8 cellular contexts compared by ENCODE assay signal in genomic region chr18:63936156-63936931, GRCh38. TPM values are rescaled to one million over a fixed set of nuclear protein-coding genes. Genes with fewer than 3 reads are reported as not detected.
DNase-seq lines count a peak whose midpoint lies in the region; ATAC-seq and TF ChIP-seq lines count a peak whose summit lies in the region.

No MANE protein-coding gene starts in this region.

- peak; percentile 98 for ATAC-seq in GM19351 (IDR thresholded peaks at IDR 0.05; ENCODE audit: unreplicated experiment)
- ATAC-seq in HG03439 (IDR thresholded peaks at IDR 0.05; ENCODE audit: unreplicated experiment), result peak; percentile 99

- peak; percentile 76 for TF ChIP-seq CTCF in epithelial cell of proximal tubule (conservative IDR thresholded peaks at IDR 0.05; ENCODE audit: low read depth, low read length)

- H3K4me3 ChIP-seq in epithelial cell of proximal tubule (ENCODE audit: low read depth, low read length), result peak overlapping the region; percentile 64

- DNase-seq in COLO668 (lab: John Stamatoyannopoulos, UW; ENCODE audit: unreplicated experiment), result peak; percentile 93
- DNase-seq in NCI-H774 (lab: John Stamatoyannopoulos, UW), result peak; percentile 63
- peak; percentile 6 to 43 (median 13) for DNase-seq in activated CD8-positive, alpha-beta memory T cell treated with anti-CD3 and anti-CD28 coated beads for 48 hours (ENCODE audit: low read depth in 2 of 3, low spot score in 2 of 3)
- no peak for DNase-seq in epithelial cell of proximal tubule (ENCODE audit: low read depth)
- peak; percentile 80 for DNase-seq in midbrain (lab: John Stamatoyannopoulos, UW)
- peak; percentile 13 to 23 for DNase-seq in stimulated activated CD8-positive, alpha-beta memory T cell treated with anti-CD3 and anti-CD28 coated beads, Interleukin-7, amount 100 ng/mL, for 4 hours (ENCODE audit: low read depth in 2 of 2)

RNA-seq across cellular contexts. Expression of gene HMSD, which starts 12.8 kb away (rescaled TPM):
- total RNA-seq in epithelial cell of proximal tubule, result 0.29 and 1.5 TPM in 2 replicates

RNA-seq across cellular contexts. Expression of gene SERPINB10, which starts 28.6 kb away (rescaled TPM):
- total RNA-seq in epithelial cell of proximal tubule, result 0.98 TPM in 1 of 2 replicates, not detected in the other

RNA-seq across cellular contexts. Expression of gene SERPINB8, which starts 33.5 kb away (rescaled TPM):
- total RNA-seq in epithelial cell of proximal tubule, result 11.5 and 12.7 TPM in 2 replicates

RNA-seq across cellular contexts. Expression of gene SERPINB2, which starts 48.8 kb away (rescaled TPM):
- 1.6 and 1.9 TPM in 2 replicates for total RNA-seq in epithelial cell of proximal tubule
